Comparison of ENCODE assay signal across 8 cellular contexts in genomic region chr1:150464422-150464826, GRCh38. TPM values are rescaled to one million over a fixed set of nuclear protein-coding genes. Genes with fewer than 3 reads are reported as not detected.
A peak's percentile ranks its signal among the peaks of the same experiment; 100 is the strongest.
DNase-seq lines count a peak whose midpoint lies in the region; ATAC-seq and TF ChIP-seq lines count a peak whose summit lies in the region.

No MANE protein-coding gene starts in this region.

- H3K27me3 ChIP-seq in sigmoid colon, result no peaks in the 10 kb centered on the region

- no peak overlapping the region for H3K27ac ChIP-seq in sigmoid colon

- ATAC-seq in left cardiac atrium (peak; percentile 30 to 65), GM18909 (IDR thresholded peaks at IDR 0.05; ENCODE audit: poor library complexity, unreplicated experiment) (no peak)

- H3K4me1 ChIP-seq in sigmoid colon, result no peaks in the 10 kb centered on the region

- intact Hi-C loops in left cardiac atrium (cut with DNase I), result loop anchor here (5.0 to 10.0 kb wide), 2 partner anchors 68 to 70 kb away; no protein-coding TSS in a partner anchor
- intact Hi-C loops in sigmoid colon (cut with DNase I), result loop anchor here (2.0 kb wide), 1 partner anchor 68 kb away; no protein-coding TSS in a partner anchor

- H3K36me3 Mint-ChIP-seq in activated naive CD4-positive, alpha-beta T cell treated with anti-CD3 and anti-CD28 coated beads, Interleukin-2, amount 50 U/mL, for 24 hours, result peaks cover 5% of the 10 kb centered on the region

- peaks cover 7 to 74% (median 28%) of the 10 kb centered on the region in 4 donors for H3K36me3 ChIP-seq in sigmoid colon

- H3K4me3 ChIP-seq in sigmoid colon, result no peak overlapping the region

- H3K9me3 ChIP-seq in sigmoid colon, result no peaks in the 10 kb centered on the region

- 34 to 42% methylated on average over 4 of the region's 4 CpGs for WGBS in sigmoid colon, 2 donors

- TF ChIP-seq EP300 in sigmoid colon (IDR thresholded peaks at IDR 0.05), result no peak

- H3K27me3 Mint-ChIP-seq in activated naive CD4-positive, alpha-beta T cell treated with anti-CD3 and anti-CD28 coated beads, Interleukin-2, amount 50 U/mL, for 24 hours, result no peaks in the 10 kb centered on the region

- TF ChIP-seq POLR2A in sigmoid colon (IDR thresholded peaks at IDR 0.05), result no peak

- DNase-seq in ELF-1 (ENCODE audit: low read depth, low spot score) (peak; percentile 65), NAMALWA (ENCODE audit: low spot score) (peak; percentile 87), SKM-1 treated with dmso at 0.1 percent for 144 hours (lab: John Stamatoyannopoulos, UW; ENCODE audit: unreplicated experiment) (peak; percentile 78), left cardiac atrium (peak; percentile 54), sigmoid colon (peak; percentile 78), GOT3 (lab: John Stamatoyannopoulos, UW) (no peak)

- peaks cover 5% of the 10 kb centered on the region for H3K4me1 Mint-ChIP-seq in activated naive CD4-positive, alpha-beta T cell treated with anti-CD3 and anti-CD28 coated beads, Interleukin-2, amount 50 U/mL, for 24 hours

- H3K4me3 Mint-ChIP-seq in activated naive CD4-positive, alpha-beta T cell treated with anti-CD3 and anti-CD28 coated beads, Interleukin-2, amount 50 U/mL, for 24 hours, result no peak overlapping the region

- peak overlapping the region; percentile 65 for H3K27ac Mint-ChIP-seq in activated naive CD4-positive, alpha-beta T cell treated with anti-CD3 and anti-CD28 coated beads, Interleukin-2, amount 50 U/mL, for 24 hours

- no peaks in the 10 kb centered on the region for H3K9me3 Mint-ChIP-seq in activated naive CD4-positive, alpha-beta T cell treated with anti-CD3 and anti-CD28 coated beads, Interleukin-2, amount 50 U/mL, for 24 hours

- TF ChIP-seq CTCF in sigmoid colon (IDR thresholded peaks at IDR 0.05), result peak; percentile 46 to 83 (median 78)

RNA-seq across cellular contexts. Expression of gene TARS2, which starts 22.8 kb away (rescaled TPM):
- total RNA-seq in left cardiac atrium (10 to 100 TPM; 16.3 to 18.5 TPM), sigmoid colon (10 to 100 TPM in 2 of 4 donors, 1 to 10 TPM in 2; 8.1 to 13.3 (median 10.4) TPM)
- polyA plus RNA-seq in sigmoid colon, result 10 to 100 TPM in 1 of 3 donors, 1 to 10 TPM in 2; 4.6 to 16.9 (median 6.0) TPM

RNA-seq across cellular contexts. Expression of gene ECM1, which starts 43.5 kb away (rescaled TPM):
- total RNA-seq in left cardiac atrium (10 to 100 TPM; 40.6 to 42.2 TPM), sigmoid colon (10 to 100 TPM in 3 of 4 donors, 1 to 10 TPM in 1; 9.2 to 23.8 (median 13.8) TPM)
- 1 to 10 TPM; 2.1 to 8.7 (median 3.0) TPM for polyA plus RNA-seq in sigmoid colon

RNA-seq across cellular contexts. Expression of gene FALEC, which starts 51.1 kb away (rescaled TPM):
- not detected for total RNA-seq in left cardiac atrium
- total RNA-seq in sigmoid colon, result not detected
- under 1 TPM in 1 of 3 donors, not detected in 2; 0.35 TPM for polyA plus RNA-seq in sigmoid colon
